ENCODE assay signal across 8 cellular contexts in genomic region chr5:142472306-142472951, GRCh38.
A peak's percentile ranks its signal among the peaks of the same experiment; 100 is the strongest.
DNase-seq lines count a peak whose midpoint lies in the region; ATAC-seq and TF ChIP-seq lines count a peak whose summit lies in the region.

No MANE protein-coding gene starts in this region.

- no peaks in the 10 kb centered on the region for H4K20me1 ChIP-seq in fibroblast of lung (ENCODE audit: control insufficient read depth, extremely low read depth, insufficient read depth, low read length)

- H3K4me2 ChIP-seq in fibroblast of lung (ENCODE audit: extremely low read depth, insufficient read depth, low read length): peak overlapping the region; percentile 52

- TF ChIP-seq CTCF in fibroblast of lung (conservative IDR thresholded peaks at IDR 0.05 in 1 of 2, IDR thresholded peaks at IDR 0.05 in 1 of 2; ENCODE audit: low read depth in 1 of 2, low read length in 2 of 2): no peak

- H3K9ac ChIP-seq in fibroblast of lung (ENCODE audit: insufficient read depth, low read length): no peak overlapping the region

- no peaks in the 10 kb centered on the region for H3K9me3 ChIP-seq in fibroblast of lung (ENCODE audit: control insufficient read depth, insufficient read depth, low read depth, low read length)

- ATAC-seq in HG03025 (IDR thresholded peaks at IDR 0.05; ENCODE audit: low FRiP score, unreplicated experiment) (no peak), HG03469 (IDR thresholded peaks at IDR 0.05; ENCODE audit: unreplicated experiment) (no peak)

- H3K36me3 ChIP-seq in fibroblast of lung (ENCODE audit: control insufficient read depth, insufficient read depth, low read length): no peaks in the 10 kb centered on the region

- no peak overlapping the region for H3K4me3 ChIP-seq in fibroblast of lung (replicated peaks in 1 of 4; ENCODE audit: control extremely low read depth in 1 of 4, insufficient read depth in 1 of 4, low read depth in 3 of 4, low read length in 4 of 4)

- H3K27me3 ChIP-seq in fibroblast of lung (ENCODE audit: control insufficient read depth, insufficient read depth, low read length): no peaks in the 10 kb centered on the region

- H3K4me1 ChIP-seq in fibroblast of lung (ENCODE audit: control insufficient read depth, extremely low read depth, insufficient read depth, low read length): peaks cover 8% of the 10 kb centered on the region

- H2AFZ ChIP-seq in fibroblast of lung (ENCODE audit: low read length): no peak overlapping the region

- DNase-seq in HS-27A (ENCODE audit: low read depth): peak; percentile 54
- DNase-seq in activated CD4-positive, alpha-beta T cell treated with anti-CD3 and anti-CD28 coated beads, Interleukin-2, amount 50 U/mL, for 48 hours: peak; percentile 47 to 58
- peak; percentile 66 to 95 for DNase-seq in fibroblast of lung (ENCODE audit: low read depth in 2 of 2)
- DNase-seq in stimulated activated CD8-positive, alpha-beta memory T cell treated with anti-CD3 and anti-CD28 coated beads, Interleukin-15, amount 100 ng/mL, for 48 hours (ENCODE audit: low read depth in 2 of 2): peak; percentile 19 to 28
- DNase-seq in ecto neural progenitor cell (ENCODE audit: low spot score): no peak
- DNase-seq in NCI-H2107 (lab: John Stamatoyannopoulos, UW): no peak

- peak overlapping the region; percentile 76 for H3K27ac ChIP-seq in fibroblast of lung (ENCODE audit: insufficient read depth, low read length)

- H3K79me2 ChIP-seq in fibroblast of lung (ENCODE audit: control insufficient read depth, insufficient read depth, low read length): no peaks in the 10 kb centered on the region

Comparison
In these comparisons a context has a peak if more than half of its experiments do, and no peak if none do; other contexts are left out.
1. DNase-seq: peak in HS-27A (single experiment), activated CD4-positive, alpha-beta T cell treated with anti-CD3 and anti-CD28 coated beads, Interleukin-2, amount 50 U/mL, for 48 hours (2 of 2), fibroblast of lung (2 of 2) and stimulated activated CD8-positive, alpha-beta memory T cell treated with anti-CD3 and anti-CD28 coated beads, Interleukin-15, amount 100 ng/mL, for 48 hours (2 of 2); none in ecto neural progenitor cell (single experiment) and NCI-H2107 (single experiment).